1 cellular context compared by ENCODE assay signal in genomic region chr3:76043746-76044145, GRCh38.
A peak's percentile ranks its signal among the peaks of the same experiment; 100 is the strongest.
TF ChIP-seq lines count a peak whose summit lies in the region.

No MANE protein-coding gene starts in this region.

TF ChIP-seq in GM23338, 12 proteins besides CTCF, POLR2A, EP300 and RAD21 (continued from another document):
- TF ChIP-seq REST (IDR thresholded peaks at IDR 0.05; ENCODE audit: unreplicated experiment) (no peak), NANOG (IDR thresholded peaks at IDR 0.05; ENCODE audit: borderline replicate concordance) (peak; percentile 100), STAT1 (IDR thresholded peaks at IDR 0.05; ENCODE audit: unreplicated experiment) (no peak), ZNF114 (CRISPR knock-in tag; IDR thresholded peaks at IDR 0.05) (peak; percentile 73; the same call in 1 of the 2 replicates), JUNB (IDR thresholded peaks at IDR 0.05; ENCODE audit: unreplicated experiment) (no peak), EZH2phosphoT487 (IDR thresholded peaks at IDR 0.05; ENCODE audit: unreplicated experiment) (no peak), CREB1 (CRISPR knock-in tag; IDR thresholded peaks at IDR 0.05; ENCODE audit: low read depth) (peak; percentile 68), EZH2 (IDR thresholded peaks at IDR 0.05; ENCODE audit: low read depth, unreplicated experiment) (no peak), ETS1 (IDR thresholded peaks at IDR 0.05) (0 out of 2 replicates have a peak, but pooled peaks have one; percentile 49), ZNF331 (CRISPR knock-in tag; IDR thresholded peaks at IDR 0.05; ENCODE audit: low read depth) (no peak), ZNF462 (CRISPR knock-in tag; IDR thresholded peaks at IDR 0.05) (0 out of 2 replicates have a peak, but pooled peaks have one; percentile 51)
TF ChIP-seq in GM23338: peak in this region for 6.
